2 cellular contexts compared by ENCODE assay signal in genomic region chr18:25974630-25975077, GRCh38.
A peak's percentile ranks its signal among the peaks of the same experiment; 100 is the strongest.
TF ChIP-seq lines count a peak whose summit lies in the region.

No MANE protein-coding gene starts in this region.

TF ChIP-seq in K562, 482 proteins besides CTCF, POLR2A, EP300 and RAD21 (continued from another document and continues in another):
- TF ChIP-seq RCOR1 (IDR thresholded peaks at IDR 0.05; ENCODE audit: borderline replicate concordance in 1 of 2, low read depth in 2 of 2, low read length in 2 of 2) (peak in 1 of 2 experiments; percentile 90; a peak in 2 of 4 replicates), NR2C2 (CRISPR knock-in tag; IDR thresholded peaks at IDR 0.05) (no peak), NR2C2 (tag; IDR thresholded peaks at IDR 0.05) (peak; percentile 85), NFIC (IDR thresholded peaks at IDR 0.05) (peak; percentile 88), ADNP (tag; IDR thresholded peaks at IDR 0.05) (0 out of 2 replicates have a peak, but pooled peaks have one; percentile 20), NEUROD1 (IDR thresholded peaks at IDR 0.05; ENCODE audit: borderline replicate concordance, low read depth, low read length, partially characterized antibody) (no peak), ETV1 (tag; conservative IDR thresholded peaks at IDR 0.05; ENCODE audit: low read depth) (peak; percentile 38; the same call in 1 of the 2 replicates), KDM1A (IDR thresholded peaks at IDR 0.05) (peak; percentile 85 to 89), RAD51 (IDR thresholded peaks at IDR 0.05; ENCODE audit: borderline replicate concordance, low read depth) (no peak), TEAD4 (IDR thresholded peaks at IDR 0.05; ENCODE audit: low read length) (peak; percentile 29; the same call in 1 of the 2 replicates), TEAD4 (CRISPR knock-in tag; IDR thresholded peaks at IDR 0.05; ENCODE audit: borderline replicate concordance) (no peak), ARID1B (IDR thresholded peaks at IDR 0.05) (peak; percentile 62; the same call in 1 of the 2 replicates), BHLHE40 (IDR thresholded peaks at IDR 0.05; ENCODE audit: low read length) (peak; percentile 75), TBP (optimal IDR thresholded peaks at IDR 0.05; ENCODE audit: low read depth, low read length) (peak; percentile 38), CREBBP (IDR thresholded peaks at IDR 0.05; ENCODE audit: low read depth, low read length) (no peak), ATF7 (IDR thresholded peaks at IDR 0.05) (peak; percentile 32; the same call in 1 of the 2 replicates), HDAC1 (IDR thresholded peaks at IDR 0.05) (peak in 1 of 2 experiments; percentile 68; a peak in 2 of 4 replicates), TEAD1 (CRISPR knock-in tag; IDR thresholded peaks at IDR 0.05) (peak in 1 of 2 experiments; percentile 78; a peak in 1 of 4 replicates), ZBTB8A (IDR thresholded peaks at IDR 0.05; ENCODE audit: partially characterized antibody) (no peak), ZNF717 (CRISPR knock-in tag; IDR thresholded peaks at IDR 0.05) (no peak), NCOR1 (IDR thresholded peaks at IDR 0.05) (peak; percentile 64), MBD1 (CRISPR knock-in tag; IDR thresholded peaks at IDR 0.05) (no peak), CBFA2T2 (conservative IDR thresholded peaks at IDR 0.05) (0 out of 2 replicates have a peak, but pooled peaks have one; percentile 19), NBN (IDR thresholded peaks at IDR 0.05; ENCODE audit: low read depth) (peak; percentile 52; the same call in 1 of the 2 replicates), SUPT5H (IDR thresholded peaks at IDR 0.05) (no peak), IRF2 (CRISPR knock-in tag; IDR thresholded peaks at IDR 0.05) (no peak), HMBOX1 (IDR thresholded peaks at IDR 0.05) (peak; percentile 78), ZNF354B (CRISPR knock-in tag; IDR thresholded peaks at IDR 0.05) (no peak), ZNF740 (CRISPR knock-in tag; IDR thresholded peaks at IDR 0.05) (no peak), ZNF740 (tag; IDR thresholded peaks at IDR 0.05) (no peak), CTBP1 (IDR thresholded peaks at IDR 0.05; ENCODE audit: borderline replicate concordance) (peak; percentile 75; the same call in 1 of the 2 replicates), FOXJ2 (tag; IDR thresholded peaks at IDR 0.05) (peak; percentile 58), ZNF197 (CRISPR knock-in tag; IDR thresholded peaks at IDR 0.05; ENCODE audit: low read depth) (peak; percentile 47; the same call in 1 of the 2 replicates), DLX4 (CRISPR knock-in tag; IDR thresholded peaks at IDR 0.05) (no peak), ARID3A (IDR thresholded peaks at IDR 0.05; ENCODE audit: borderline replicate concordance, low read depth, low read length) (0 out of 2 replicates have a peak, but pooled peaks have one; percentile 31)

TF ChIP-seq in WTC11, 78 proteins besides CTCF, POLR2A, EP300 and RAD21 (continued from another document):
- TF ChIP-seq CDX4 (CRISPR knock-in tag; IDR thresholded peaks at IDR 0.05; ENCODE audit: borderline replicate concordance): no peak
- TF ChIP-seq KAT7 (CRISPR knock-in tag; IDR thresholded peaks at IDR 0.05; ENCODE audit: borderline replicate concordance): no peak
- no peak for TF ChIP-seq ATF3 (CRISPR knock-in tag; conservative IDR thresholded peaks at IDR 0.05)
- no peak for TF ChIP-seq FOXP1 (CRISPR knock-in tag; IDR thresholded peaks at IDR 0.05; ENCODE audit: borderline replicate concordance)
- no peak for TF ChIP-seq ATF1 (CRISPR knock-in tag; IDR thresholded peaks at IDR 0.05)
- no peak for TF ChIP-seq PRDM15 (CRISPR knock-in tag; IDR thresholded peaks at IDR 0.05)
- TF ChIP-seq ZNF281 (CRISPR knock-in tag; IDR thresholded peaks at IDR 0.05): no peak
- no peak for TF ChIP-seq E2F4 (CRISPR knock-in tag; IDR thresholded peaks at IDR 0.05; ENCODE audit: borderline replicate concordance, low read depth)
- TF ChIP-seq FOXJ3 (CRISPR knock-in tag; IDR thresholded peaks at IDR 0.05; ENCODE audit: borderline replicate concordance): no peak
- TF ChIP-seq CREM (CRISPR knock-in tag; IDR thresholded peaks at IDR 0.05): no peak
- TF ChIP-seq ZNF425 (CRISPR knock-in tag; conservative IDR thresholded peaks at IDR 0.05): no peak
